19 cellular contexts compared by ENCODE assay signal in genomic region chr17:8503807-8504206, GRCh38.
A peak's percentile ranks its signal among the peaks of the same experiment; 100 is the strongest.
DNase-seq lines count a peak whose midpoint lies in the region; ATAC-seq and TF ChIP-seq lines count a peak whose summit lies in the region.
"Had no signal": no experiment of that assay in that cellular context is flagged by ENCODE, and none has a peak within 500 bp of the region (broad histone marks: within the 10 kb centered on the region; RNA-seq: fewer than 3 reads in every experiment).

No MANE protein-coding gene starts in this region.

- H2BK12ac ChIP-seq in neuronal stem cell (ENCODE audit: low read length): no peak overlapping the region

- H2BK120ac ChIP-seq in neuronal stem cell (ENCODE audit: low read depth, low read length): no peak overlapping the region

- H3K9ac ChIP-seq in neuronal stem cell (ENCODE audit: low read depth, low read length, poor library complexity): no peak overlapping the region

- peaks cover 7% of the 10 kb centered on the region for H3K9me3 Mint-ChIP-seq in glutamatergic neuron (ENCODE audit: unreplicated experiment)
- H3K9me3 Mint-ChIP-seq: CD4-positive, alpha-beta T cell; naive thymus-derived CD8-positive, alpha-beta T cell; stimulated activated effector memory CD8-positive, alpha-beta T cell treated with anti-CD3 and anti-CD28 coated beads, Interleukin-12 subunit alpha, Interleukin-12 subunit beta, amount 100 ng/mL, for 72 hours had no signal

- H3K4me1 ChIP-seq in neuronal stem cell (ENCODE audit: control insufficient read depth in 2 of 2, insufficient read depth in 1 of 2, low read depth in 1 of 2, low read length in 2 of 2): no peaks in the 10 kb centered on the region
- H3K4me1 ChIP-seq: pancreas had no signal

- H2AFZ ChIP-seq in neuronal stem cell (ENCODE audit: low read length): no peak overlapping the region

- peaks cover 62 to 98% of the 10 kb centered on the region in 2 donors for H3K36me3 ChIP-seq in neuronal stem cell (replicated peaks in 1 of 2; ENCODE audit: control insufficient read depth in 2 of 2, insufficient read depth in 2 of 2, low read length in 2 of 2)

- H3K4me3 ChIP-seq in neuronal stem cell (ENCODE audit: low read length in 2 of 2): no peak overlapping the region
- H3K4me3 ChIP-seq: pancreas, testis had no signal

- no peak overlapping the region for H3K27ac ChIP-seq in neuronal stem cell (replicated peaks; ENCODE audit: low read length)
- H3K27ac ChIP-seq: pancreas, testis had no signal

- peak overlapping the region; percentile 56 for H3K23ac ChIP-seq in neuronal stem cell (ENCODE audit: low read depth, low read length, poor library complexity)

- no peak overlapping the region for H3K18ac ChIP-seq in neuronal stem cell (ENCODE audit: low read length)

- WGBS in neuronal stem cell (ENCODE audit: extremely low coverage in 2 of 2, insufficient read length in 2 of 2, insufficient replicate concordance in 1 of 2), 2 donors: no CpG with 5 or more reads among the region's 9 CpGs

- H3K27me3 Mint-ChIP-seq in glutamatergic neuron (ENCODE audit: unreplicated experiment): peaks cover 8% of the 10 kb centered on the region
- H3K27me3 Mint-ChIP-seq: CD4-positive, alpha-beta T cell had no signal

- no peak overlapping the region for H2AK5ac ChIP-seq in neuronal stem cell (ENCODE audit: low read depth, low read length)

- peak overlapping the region; percentile 2 for H3K4me3 Mint-ChIP-seq in glutamatergic neuron (ENCODE audit: unreplicated experiment)
- H3K4me3 Mint-ChIP-seq: CD4-positive, alpha-beta T cell; stimulated activated effector memory CD8-positive, alpha-beta T cell treated with anti-CD3 and anti-CD28 coated beads, Interleukin-12 subunit alpha, Interleukin-12 subunit beta, amount 100 ng/mL, for 72 hours had no signal

- TF ChIP-seq CTCF in glutamatergic neuron (IDR thresholded peaks at IDR 0.05; ENCODE audit: partially characterized antibody, unreplicated experiment): no peak

- H3K79me1 ChIP-seq in neuronal stem cell (ENCODE audit: low read depth, low read length): peaks cover 4% of the 10 kb centered on the region

- no peak overlapping the region for H4K8ac ChIP-seq in neuronal stem cell (ENCODE audit: low read depth, low read length)

- no peak overlapping the region for H3K4ac ChIP-seq in neuronal stem cell (ENCODE audit: low read length)

- peak overlapping the region; percentile 9 for H3K14ac ChIP-seq in neuronal stem cell (ENCODE audit: low read length)

- ATAC-seq in HG03521 (IDR thresholded peaks at IDR 0.05; ENCODE audit: unreplicated experiment): no peak
- ATAC-seq: naive thymus-derived CD8-positive, alpha-beta T cell; stimulated activated effector memory CD8-positive, alpha-beta T cell treated with anti-CD3 and anti-CD28 coated beads, Interleukin-12 subunit alpha, Interleukin-12 subunit beta, amount 100 ng/mL, for 72 hours had no signal

- no peak overlapping the region for H4K91ac ChIP-seq in neuronal stem cell (ENCODE audit: low read depth, low read length, poor library complexity)

- H3K4me1 Mint-ChIP-seq in glutamatergic neuron (ENCODE audit: low read depth, unreplicated experiment): peaks cover 12% of the 10 kb centered on the region
- H3K4me1 Mint-ChIP-seq: stimulated activated effector memory CD8-positive, alpha-beta T cell treated with anti-CD3 and anti-CD28 coated beads, Interleukin-12 subunit alpha, Interleukin-12 subunit beta, amount 100 ng/mL, for 72 hours had no signal

- H2BK15ac ChIP-seq in neuronal stem cell (ENCODE audit: low read length): no peak overlapping the region

- H3K9me3 ChIP-seq in neuronal stem cell (replicated peaks in 1 of 2; ENCODE audit: control insufficient read depth in 2 of 2, insufficient read depth in 1 of 2, low read depth in 1 of 2, low read length in 2 of 2): no peaks in the 10 kb centered on the region
- H3K9me3 ChIP-seq: pancreas, testis had no signal

- H3K27me3 ChIP-seq in neuronal stem cell (ENCODE audit: control insufficient read depth in 3 of 3, insufficient read depth in 3 of 3, low read depth in 1 of 3, low read length in 3 of 3): no peaks in the 10 kb centered on the region
- H3K27me3 ChIP-seq: pancreas, testis had no signal

- H2BK5ac ChIP-seq in neuronal stem cell (ENCODE audit: low read length): no peak overlapping the region

- in situ Hi-C loops in G401 (cut with HindIII; ENCODE audit: low sequenced_read_pairs): no loop called here

- H3K36me3 Mint-ChIP-seq in glutamatergic neuron (ENCODE audit: unreplicated experiment): peaks cover 13% of the 10 kb centered on the region
- H3K36me3 Mint-ChIP-seq: stimulated activated effector memory CD8-positive, alpha-beta T cell treated with anti-CD3 and anti-CD28 coated beads, Interleukin-12 subunit alpha, Interleukin-12 subunit beta, amount 100 ng/mL, for 72 hours had no signal

- DNase-seq in G401 (ENCODE audit: low spot score) (peak; percentile 67), NCI-H446 treated with DMSO at 0.1 percent for 48 hours (lab: John Stamatoyannopoulos, UW) (peak; percentile 9), glutamatergic neuron (no peak), neuronal stem cell (ENCODE audit: low spot score) (no peak), NCI-H128 (lab: John Stamatoyannopoulos, UW; ENCODE audit: unreplicated experiment) (no peak), NCI-H82 treated with DMSO at 0.1 percent for 48 hours (lab: John Stamatoyannopoulos, UW; ENCODE audit: unreplicated experiment) (no peak), NCI-H526 (lab: John Stamatoyannopoulos, UW) (no peak)
- DNase-seq: activated CD4-positive, alpha-beta T cell treated with anti-CD3 and anti-CD28 coated beads, Interleukin-2, amount 50 U/mL, for 1 hour; activated effector memory CD4-positive, alpha-beta T cell treated with anti-CD3 and anti-CD28 coated beads, Interleukin-2, amount 50 U/mL, for 16 hours; CD4-positive, alpha-beta T cell; foreskin melanocyte; KG1; naive thymus-derived CD8-positive, alpha-beta T cell; NCI-H748 treated with DMSO at 0.1 percent for 48 hours; pancreas; SIG-M5; testis had no signal

- H3K27ac Mint-ChIP-seq in glutamatergic neuron (ENCODE audit: unreplicated experiment): peak overlapping the region; percentile 62
- H3K27ac Mint-ChIP-seq: CD4-positive, alpha-beta T cell; naive thymus-derived CD8-positive, alpha-beta T cell; stimulated activated effector memory CD8-positive, alpha-beta T cell treated with anti-CD3 and anti-CD28 coated beads, Interleukin-12 subunit alpha, Interleukin-12 subunit beta, amount 100 ng/mL, for 72 hours had no signal

- H3K4me2 ChIP-seq in neuronal stem cell (ENCODE audit: insufficient read depth, low read length, poor library complexity, severe bottlenecking): no peak overlapping the region

Comparison
In these comparisons a context has a peak if more than half of its experiments do, and no peak if none do; other contexts are left out.
1. DNase-seq: peak in G401 (single experiment) and NCI-H446 treated with DMSO at 0.1 percent for 48 hours (single experiment); none in glutamatergic neuron (single experiment), neuronal stem cell (single experiment), NCI-H128 (single experiment), NCI-H82 treated with DMSO at 0.1 percent for 48 hours (single experiment) and NCI-H526 (0 of 2).